In the genomic region with DNA sequence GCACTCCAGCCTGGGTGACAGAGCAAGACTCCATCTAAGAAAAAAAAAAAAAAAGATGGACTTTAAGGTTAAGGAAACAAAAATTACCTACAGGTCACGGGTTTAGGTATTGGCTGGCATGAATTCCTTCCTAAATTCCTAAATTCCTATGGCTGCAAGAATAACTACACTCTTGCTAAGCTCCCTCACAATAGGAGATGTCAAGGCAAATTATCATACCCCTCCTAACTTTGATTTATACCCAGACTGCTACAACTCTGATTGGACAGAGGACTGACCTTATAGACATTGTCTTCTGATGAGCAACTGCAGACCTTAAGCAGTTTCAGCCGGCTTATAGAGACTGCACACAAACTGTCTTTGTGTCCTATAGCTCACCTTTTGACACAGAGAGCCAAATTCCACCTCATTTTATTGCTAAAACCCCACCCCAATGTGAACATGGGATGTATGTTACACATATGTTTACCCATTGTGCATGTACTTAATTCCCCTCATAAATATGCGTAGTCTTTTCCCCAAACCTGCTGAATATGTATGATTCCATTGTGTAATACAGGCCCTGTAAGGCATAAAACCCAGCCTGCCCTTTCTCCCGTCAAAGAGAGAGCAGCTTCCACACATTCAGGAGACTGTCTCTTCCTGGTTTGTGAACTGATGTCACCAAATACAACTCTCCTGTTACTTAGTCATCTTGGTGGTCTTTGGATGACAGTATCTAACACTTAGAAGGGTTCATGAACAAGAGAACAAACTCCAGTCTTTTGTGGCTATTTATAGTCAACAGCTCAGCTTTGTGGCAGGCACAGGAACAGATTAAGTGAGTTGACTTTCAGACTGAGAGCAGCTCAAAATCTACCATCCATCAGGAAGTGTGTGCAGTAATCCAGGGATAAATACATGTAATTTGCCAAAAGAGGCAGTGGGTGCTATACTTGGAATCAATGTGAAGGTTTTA, we compare ENCODE assay signal across 14 cellular contexts. TPM values are rescaled to one million over a fixed set of nuclear protein-coding genes. Genes with fewer than 3 reads are reported as not detected.
DNase-seq lines count a peak whose midpoint lies in the region; ATAC-seq and TF ChIP-seq lines count a peak whose summit lies in the region.
"Had no signal": no experiment of that assay in that cellular context is flagged by ENCODE, and none has a peak within 500 bp of the region (broad histone marks: within the 10 kb centered on the region; RNA-seq: fewer than 3 reads in every experiment).

No MANE protein-coding gene starts in this region.

- H3K36me3 ChIP-seq in GM23248 (ENCODE audit: low read depth) (no peaks in the 10 kb centered on the region), RWPE2 (ENCODE audit: low read depth) (no peaks in the 10 kb centered on the region), neuronal stem cell (replicated peaks in 1 of 2; ENCODE audit: control insufficient read depth in 2 of 2, insufficient read depth in 2 of 2, low read length in 2 of 2) (no peaks in the 10 kb centered on the region)

- H3K4me2 ChIP-seq in GM23248 (ENCODE audit: unreplicated experiment) (no peak overlapping the region), neuronal stem cell (ENCODE audit: insufficient read depth, low read length, poor library complexity, severe bottlenecking) (no peak overlapping the region)

- H3K27me3 Mint-ChIP-seq in glutamatergic neuron (ENCODE audit: unreplicated experiment) = no peaks in the 10 kb centered on the region

- H2BK5ac ChIP-seq in neuronal stem cell (ENCODE audit: low read length) = no peak overlapping the region

- no peaks in the 10 kb centered on the region for H3K79me2 ChIP-seq in GM23248 (ENCODE audit: insufficient read depth)

- in situ Hi-C loops in GM23248 (cut with MboI) = no loop called here

- H3K9ac ChIP-seq in GM23248 = no peak overlapping the region
- H3K9ac ChIP-seq in neuronal stem cell (ENCODE audit: low read depth, low read length, poor library complexity) = no peak overlapping the region

- no peaks in the 10 kb centered on the region for H3K36me3 Mint-ChIP-seq in glutamatergic neuron (ENCODE audit: unreplicated experiment)
- H3K36me3 Mint-ChIP-seq: CD8-positive, alpha-beta memory T cell had no signal

- no peak overlapping the region for H3K18ac ChIP-seq in neuronal stem cell (ENCODE audit: low read length)

- no peak overlapping the region for H3K4ac ChIP-seq in neuronal stem cell (ENCODE audit: low read length)

- peak overlapping the region; percentile 75 for H2AFZ ChIP-seq in GM23248
- peak overlapping the region; percentile 82 for H2AFZ ChIP-seq in neuronal stem cell (ENCODE audit: low read length)

- no peak overlapping the region for H4K8ac ChIP-seq in neuronal stem cell (ENCODE audit: low read depth, low read length)

- H3K79me1 ChIP-seq in neuronal stem cell (ENCODE audit: low read depth, low read length) = no peaks in the 10 kb centered on the region

- no peaks in the 10 kb centered on the region for H3F3A ChIP-seq in GM23248 (ENCODE audit: insufficient read depth)

- H2BK120ac ChIP-seq in neuronal stem cell (ENCODE audit: low read depth, low read length) = no peak overlapping the region

- no peaks in the 10 kb centered on the region for H3K9me3 ChIP-seq in GM23248 (ENCODE audit: low read depth)
- no peaks in the 10 kb centered on the region for H3K9me3 ChIP-seq in RWPE2 (ENCODE audit: severe bottlenecking)
- H3K9me3 ChIP-seq in neuronal stem cell (replicated peaks in 1 of 2; ENCODE audit: control insufficient read depth in 2 of 2, insufficient read depth in 1 of 2, low read depth in 1 of 2, low read length in 2 of 2) = no peaks in the 10 kb centered on the region

- no peaks in the 10 kb centered on the region; the same call in 1 of the 2 replicates for H3K4me1 ChIP-seq in GM23248 (ENCODE audit: insufficient read depth)
- peaks cover 20% of the 10 kb centered on the region for H3K4me1 ChIP-seq in RWPE2 (ENCODE audit: insufficient read depth, poor library complexity, severe bottlenecking)
- H3K4me1 ChIP-seq in neuronal stem cell (ENCODE audit: control insufficient read depth in 2 of 2, insufficient read depth in 1 of 2, low read depth in 1 of 2, low read length in 2 of 2) = peaks cover 5 to 11% of the 10 kb centered on the region in 2 donors

- H2AK5ac ChIP-seq in neuronal stem cell (ENCODE audit: low read depth, low read length) = no peak overlapping the region

- no peak for TF ChIP-seq CTCF in RWPE2 (IDR thresholded peaks at IDR 0.05; ENCODE audit: poor library complexity, severe bottlenecking)
- no peak for TF ChIP-seq CTCF in glutamatergic neuron (IDR thresholded peaks at IDR 0.05; ENCODE audit: partially characterized antibody, unreplicated experiment)

- H3K14ac ChIP-seq in neuronal stem cell (ENCODE audit: low read length) = no peak overlapping the region

- no peak overlapping the region for H3K4me3 Mint-ChIP-seq in glutamatergic neuron (ENCODE audit: unreplicated experiment)

- no peak overlapping the region for H3K4me3 ChIP-seq in GM23248
- no peak overlapping the region for H3K4me3 ChIP-seq in RWPE2 (ENCODE audit: severe bottlenecking)
- no peak overlapping the region for H3K4me3 ChIP-seq in neuronal stem cell (ENCODE audit: low read length in 2 of 2)

- H3K27me3 ChIP-seq in GM23248 (replicated peaks; ENCODE audit: insufficient read depth) (no peaks in the 10 kb centered on the region), RWPE2 (ENCODE audit: insufficient read depth, poor library complexity, severe bottlenecking) (no peaks in the 10 kb centered on the region), neuronal stem cell (ENCODE audit: control insufficient read depth in 3 of 3, insufficient read depth in 3 of 3, low read depth in 1 of 3, low read length in 3 of 3) (peaks cover 0 to 9% (median 0%) of the 10 kb centered on the region in 3 experiments)

- no peaks in the 10 kb centered on the region for H3K9me3 Mint-ChIP-seq in glutamatergic neuron (ENCODE audit: unreplicated experiment)
- H3K9me3 Mint-ChIP-seq: CD8-positive, alpha-beta memory T cell had no signal

- no peaks in the 10 kb centered on the region for H3K4me1 Mint-ChIP-seq in glutamatergic neuron (ENCODE audit: low read depth, unreplicated experiment)

- no peak overlapping the region for H3K23ac ChIP-seq in neuronal stem cell (ENCODE audit: low read depth, low read length, poor library complexity)

- H4K20me1 ChIP-seq in GM23248 (ENCODE audit: insufficient read depth) = no peaks in the 10 kb centered on the region

- ATAC-seq in RWPE2 (ENCODE audit: low read depth) (peak; percentile 31; the same call in 2 of the 3 replicates), HG03442 (IDR thresholded peaks at IDR 0.05; ENCODE audit: unreplicated experiment) (no peak), GM18519 (IDR thresholded peaks at IDR 0.05; ENCODE audit: low FRiP score, unreplicated experiment) (no peak)
- ATAC-seq: left lobe of liver had no signal

- 58 to 64% methylated on average over 4 of the region's 4 CpGs for whole genome bisulfite sequencing in GM23248 (ENCODE audit: low coverage in 1 of 2, low lambda C conversion rate in 2 of 2, missing lambda C conversion rate in 2 of 2), 2 experiments
- no CpG with 5 or more reads among the region's 4 CpGs for WGBS in neuronal stem cell (ENCODE audit: extremely low coverage in 2 of 2, insufficient read length in 2 of 2, insufficient replicate concordance in 1 of 2), 2 donors

- no peak overlapping the region for H2BK12ac ChIP-seq in neuronal stem cell (ENCODE audit: low read length)

- H3K9me2 ChIP-seq in GM23248 (ENCODE audit: insufficient read depth) = no peaks in the 10 kb centered on the region

- no peak overlapping the region for H4K91ac ChIP-seq in neuronal stem cell (ENCODE audit: low read depth, low read length, poor library complexity)

- no peak overlapping the region for H2BK15ac ChIP-seq in neuronal stem cell (ENCODE audit: low read length)

- H3K27ac Mint-ChIP-seq in glutamatergic neuron (ENCODE audit: unreplicated experiment) = peak overlapping the region; percentile 57
- H3K27ac Mint-ChIP-seq: progenitor cell of endocrine pancreas had no signal

- H3K27ac ChIP-seq in GM23248 (no peak overlapping the region), RWPE2 (ENCODE audit: poor library complexity, severe bottlenecking) (no peak overlapping the region), neuronal stem cell (replicated peaks; ENCODE audit: low read length) (no peak overlapping the region)

- DNase-seq in GM23248 = peak; percentile 30
- no peak for DNase-seq in RWPE2 (ENCODE audit: low spot score)
- DNase-seq in glutamatergic neuron = no peak
- DNase-seq in neuronal stem cell (ENCODE audit: low spot score) = no peak
- no peak for DNase-seq in stimulated activated CD4-positive, alpha-beta T cell treated with anti-CD3 and anti-CD28 coated beads, Interleukin-2, amount 100 ng/mL, for 24 hours
- DNase-seq in NCI-H2081 treated with DMSO at 0.1 percent for 48 hours (lab: John Stamatoyannopoulos, UW) = no peak
- DNase-seq: activated CD4-positive, alpha-beta T cell treated with anti-CD3 and anti-CD28 coated beads for 48 hours; activated effector memory CD4-positive, alpha-beta T cell treated with anti-CD3 and anti-CD28 coated beads, Interleukin-2, amount 50 U/mL, for 16 hours; CD8-positive, alpha-beta memory T cell; NCI-H146 had no signal

RNA-seq across cellular contexts. Expression of a gene that starts 24.8 kb away (rescaled TPM):
- 0.25 and 0.54 TPM in 2 replicates for total RNA-seq in GM23248 (2014; rRNA removed; shearing (Covaris generic))
- polyA plus RNA-seq in GM23248 (2016; fragmentation: Nextera tagmentation; extraction: Ambion mirVana) = 1.4 TPM in 2 replicates
- total RNA-seq in glutamatergic neuron (ENCODE audit: unreplicated experiment) = 2.5 TPM
- 6.0 TPM for polyA plus RNA-seq in neuronal stem cell (2013, experiment 1 of 2)
- 6.2 TPM for polyA plus RNA-seq in neuronal stem cell (2013, experiment 2 of 2)
- total RNA-seq: CD8-positive, alpha-beta memory T cell had no signal
- polyA plus RNA-seq: CD8-positive, alpha-beta memory T cell had no signal

RNA-seq across cellular contexts. Expression of a gene that starts 32.7 kb away (rescaled TPM):
- total RNA-seq in GM23248 (2014; rRNA removed; shearing (Covaris generic)) = 29.1 and 37.1 TPM in 2 replicates
- 8.4 and 9.3 TPM in 2 replicates for polyA plus RNA-seq in GM23248 (2016; fragmentation: Nextera tagmentation; extraction: Ambion mirVana)
- total RNA-seq in glutamatergic neuron (ENCODE audit: unreplicated experiment) = 82.1 TPM
- 10.9 TPM for polyA plus RNA-seq in neuronal stem cell (2013, experiment 1 of 2)
- 12.0 TPM for polyA plus RNA-seq in neuronal stem cell (2013, experiment 2 of 2)
